Comparison of ENCODE assay signal across 1 cellular context in the genomic region with DNA sequence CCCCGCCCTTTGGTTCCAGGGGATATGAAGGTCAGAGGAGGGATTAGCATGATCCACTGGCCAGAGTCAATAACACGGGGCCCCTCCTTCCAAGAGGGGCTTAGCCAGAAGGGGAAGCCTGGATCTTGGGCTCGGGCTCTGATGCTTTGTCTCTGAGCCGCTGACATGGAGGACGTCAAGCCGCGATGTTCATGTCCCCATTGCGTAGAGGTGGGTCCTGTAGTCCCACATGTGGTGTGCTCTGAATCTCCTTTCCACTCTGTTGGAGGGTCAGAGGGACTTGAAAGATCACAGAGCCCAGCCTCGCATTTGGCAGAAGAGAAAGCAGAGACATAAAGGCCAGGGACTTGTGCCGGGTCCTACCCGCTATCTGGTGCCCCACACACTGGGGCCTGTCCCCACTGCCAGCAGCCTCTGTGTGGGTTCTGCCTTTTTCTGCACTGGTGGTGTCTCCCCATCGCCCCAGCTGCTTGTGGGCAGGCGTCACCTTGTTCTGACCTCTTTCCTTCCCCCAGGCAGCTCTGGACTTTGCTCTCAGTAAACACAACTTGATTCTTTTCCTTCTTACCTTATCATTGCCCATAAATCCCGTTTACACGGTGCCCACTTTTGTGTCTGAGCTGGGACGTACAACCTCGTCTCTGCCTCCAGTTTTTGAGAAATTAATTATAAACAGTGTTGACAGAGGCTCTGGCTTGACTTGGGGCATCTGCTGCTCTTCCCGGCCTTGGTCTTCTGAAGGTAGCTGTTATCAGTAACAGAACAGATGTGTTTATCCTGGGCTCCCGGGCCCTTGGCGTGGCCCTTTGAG.
TF ChIP-seq lines count a peak whose summit lies in the region.

No MANE protein-coding gene starts in this region.

TF ChIP-seq in HepG2, 621 proteins besides CTCF, POLR2A, EP300 and RAD21 (continued from another document and continues in another):
- TF ChIP-seq, protein P1, sequence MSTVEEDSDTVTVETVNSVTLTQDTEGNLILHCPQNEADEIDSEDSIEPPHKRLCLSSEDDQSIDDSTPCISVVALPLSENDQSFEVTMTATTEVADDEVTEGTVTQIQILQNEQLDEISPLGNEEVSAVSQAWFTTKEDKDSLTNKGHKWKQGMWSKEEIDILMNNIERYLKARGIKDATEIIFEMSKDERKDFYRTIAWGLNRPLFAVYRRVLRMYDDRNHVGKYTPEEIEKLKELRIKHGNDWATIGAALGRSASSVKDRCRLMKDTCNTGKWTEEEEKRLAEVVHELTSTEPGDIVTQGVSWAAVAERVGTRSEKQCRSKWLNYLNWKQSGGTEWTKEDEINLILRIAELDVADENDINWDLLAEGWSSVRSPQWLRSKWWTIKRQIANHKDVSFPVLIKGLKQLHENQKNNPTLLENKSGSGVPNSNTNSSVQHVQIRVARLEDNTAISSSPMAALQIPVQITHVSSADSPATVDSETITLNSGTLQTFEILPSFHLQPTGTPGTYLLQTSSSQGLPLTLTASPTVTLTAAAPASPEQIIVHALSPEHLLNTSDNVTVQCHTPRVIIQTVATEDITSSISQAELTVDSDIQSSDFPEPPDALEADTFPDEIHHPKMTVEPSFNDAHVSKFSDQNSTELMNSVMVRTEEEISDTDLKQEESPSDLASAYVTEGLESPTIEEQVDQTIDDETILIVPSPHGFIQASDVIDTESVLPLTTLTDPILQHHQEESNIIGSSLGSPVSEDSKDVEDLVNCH (CRISPR knock-in tag; IDR thresholded peaks at IDR 0.05) = no peak
- TF ChIP-seq TP53 (CRISPR knock-in tag; conservative IDR thresholded peaks at IDR 0.05) = no peak
- TF ChIP-seq, protein P2, sequence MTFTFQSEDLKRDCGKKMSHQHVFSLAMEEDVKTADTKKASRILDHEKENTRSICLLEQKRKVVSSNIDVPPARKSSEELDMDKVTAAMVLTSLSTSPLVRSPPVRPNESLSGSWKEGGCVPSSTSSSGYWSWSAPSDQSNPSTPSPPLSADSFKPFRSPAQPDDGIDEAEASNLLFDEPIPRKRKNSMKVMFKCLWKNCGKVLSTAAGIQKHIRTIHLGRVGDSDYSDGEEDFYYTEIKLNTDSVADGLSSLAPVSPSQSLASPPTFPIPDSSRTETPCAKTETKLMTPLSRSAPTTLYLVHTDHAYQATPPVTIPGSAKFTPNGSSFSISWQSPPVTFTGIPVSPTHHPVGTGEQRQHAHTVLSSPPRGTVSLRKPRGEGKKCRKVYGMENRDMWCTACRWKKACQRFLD (CRISPR knock-in tag; IDR thresholded peaks at IDR 0.05; ENCODE audit: borderline replicate concordance) = no peak
- TF ChIP-seq SOX13 (IDR thresholded peaks at IDR 0.05) = peak; percentile 41; the same call in 1 of the 2 replicates
- TF ChIP-seq SOX13 (CRISPR knock-in tag; conservative IDR thresholded peaks at IDR 0.05 in 1 of 2, IDR thresholded peaks at IDR 0.05 in 1 of 2) = peak in 1 of 2 experiments; percentile 92; a peak in 2 of 4 replicates
- TF ChIP-seq, protein P3, sequence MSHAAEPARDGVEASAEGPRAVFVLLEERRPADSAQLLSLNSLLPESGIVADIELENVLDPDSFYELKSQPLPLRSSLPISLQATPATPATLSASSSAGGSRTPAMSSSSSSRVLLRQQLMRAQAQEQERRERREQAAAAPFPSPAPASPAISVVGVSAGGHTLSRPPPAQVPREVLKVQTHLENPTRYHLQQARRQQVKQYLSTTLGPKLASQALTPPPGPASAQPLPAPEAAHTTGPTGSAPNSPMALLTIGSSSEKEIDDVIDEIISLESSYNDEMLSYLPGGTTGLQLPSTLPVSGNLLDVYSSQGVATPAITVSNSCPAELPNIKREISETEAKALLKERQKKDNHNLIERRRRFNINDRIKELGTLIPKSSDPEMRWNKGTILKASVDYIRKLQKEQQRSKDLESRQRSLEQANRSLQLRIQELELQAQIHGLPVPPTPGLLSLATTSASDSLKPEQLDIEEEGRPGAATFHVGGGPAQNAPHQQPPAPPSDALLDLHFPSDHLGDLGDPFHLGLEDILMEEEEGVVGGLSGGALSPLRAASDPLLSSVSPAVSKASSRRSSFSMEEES (CRISPR knock-in tag; IDR thresholded peaks at IDR 0.05) = peak; percentile 20; the same call in 1 of the 2 replicates
- TF ChIP-seq ZNF776 (CRISPR knock-in tag; IDR thresholded peaks at IDR 0.05) = no peak
- no peak for TF ChIP-seq TMF1 (CRISPR knock-in tag; IDR thresholded peaks at IDR 0.05; ENCODE audit: low read depth)
- TF ChIP-seq ZNF556 (CRISPR knock-in tag; IDR thresholded peaks at IDR 0.05; ENCODE audit: borderline replicate concordance) = no peak
- 0 out of 2 replicates have a peak, but pooled peaks have one; percentile 26 for TF ChIP-seq AKAP8 (CRISPR knock-in tag; IDR thresholded peaks at IDR 0.05)
- no peak for TF ChIP-seq GABPA (IDR thresholded peaks at IDR 0.05; ENCODE audit: low read depth, low read length)
- no peak for TF ChIP-seq GABPA (CRISPR knock-in tag; IDR thresholded peaks at IDR 0.05; ENCODE audit: low read depth)
- TF ChIP-seq ZNF773 (CRISPR knock-in tag; IDR thresholded peaks at IDR 0.05; ENCODE audit: borderline replicate concordance) = no peak
- no peak; the same call in 1 of the 2 replicates for TF ChIP-seq ARHGAP35 (CRISPR knock-in tag; IDR thresholded peaks at IDR 0.05; ENCODE audit: borderline replicate concordance)
- TF ChIP-seq, protein P4, sequence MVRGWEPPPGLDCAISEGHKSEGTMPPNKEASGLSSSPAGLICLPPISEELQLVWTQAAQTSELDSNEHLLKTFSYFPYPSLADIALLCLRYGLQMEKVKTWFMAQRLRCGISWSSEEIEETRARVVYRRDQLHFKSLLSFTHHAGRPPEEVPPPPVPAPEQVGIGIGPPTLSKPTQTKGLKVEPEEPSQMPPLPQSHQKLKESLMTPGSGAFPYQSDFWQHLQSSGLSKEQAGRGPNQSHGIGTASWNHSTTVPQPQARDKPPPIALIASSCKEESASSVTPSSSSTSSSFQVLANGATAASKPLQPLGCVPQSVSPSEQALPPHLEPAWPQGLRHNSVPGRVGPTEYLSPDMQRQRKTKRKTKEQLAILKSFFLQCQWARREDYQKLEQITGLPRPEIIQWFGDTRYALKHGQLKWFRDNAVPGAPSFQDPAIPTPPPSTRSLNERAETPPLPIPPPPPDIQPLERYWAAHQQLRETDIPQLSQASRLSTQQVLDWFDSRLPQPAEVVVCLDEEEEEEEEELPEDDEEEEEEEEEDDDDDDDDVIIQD (CRISPR knock-in tag; IDR thresholded peaks at IDR 0.05; ENCODE audit: low read depth) = no peak
- no peak for TF ChIP-seq ZNF546 (CRISPR knock-in tag; conservative IDR thresholded peaks at IDR 0.05)
- TF ChIP-seq ZNF782 (CRISPR knock-in tag; IDR thresholded peaks at IDR 0.05; ENCODE audit: borderline replicate concordance) = no peak
- no peak for TF ChIP-seq NCOA1 (CRISPR knock-in tag; IDR thresholded peaks at IDR 0.05)
- TF ChIP-seq ZNF329 (CRISPR knock-in tag; IDR thresholded peaks at IDR 0.05; ENCODE audit: low read depth) = no peak
- TF ChIP-seq KLF16 (CRISPR knock-in tag; IDR thresholded peaks at IDR 0.05) = peak in 1 of 2 experiments; percentile 76; a peak in 2 of 4 replicates
- no peak for TF ChIP-seq GPN1 (CRISPR knock-in tag; IDR thresholded peaks at IDR 0.05; ENCODE audit: borderline replicate concordance)
- TF ChIP-seq, protein P5, sequence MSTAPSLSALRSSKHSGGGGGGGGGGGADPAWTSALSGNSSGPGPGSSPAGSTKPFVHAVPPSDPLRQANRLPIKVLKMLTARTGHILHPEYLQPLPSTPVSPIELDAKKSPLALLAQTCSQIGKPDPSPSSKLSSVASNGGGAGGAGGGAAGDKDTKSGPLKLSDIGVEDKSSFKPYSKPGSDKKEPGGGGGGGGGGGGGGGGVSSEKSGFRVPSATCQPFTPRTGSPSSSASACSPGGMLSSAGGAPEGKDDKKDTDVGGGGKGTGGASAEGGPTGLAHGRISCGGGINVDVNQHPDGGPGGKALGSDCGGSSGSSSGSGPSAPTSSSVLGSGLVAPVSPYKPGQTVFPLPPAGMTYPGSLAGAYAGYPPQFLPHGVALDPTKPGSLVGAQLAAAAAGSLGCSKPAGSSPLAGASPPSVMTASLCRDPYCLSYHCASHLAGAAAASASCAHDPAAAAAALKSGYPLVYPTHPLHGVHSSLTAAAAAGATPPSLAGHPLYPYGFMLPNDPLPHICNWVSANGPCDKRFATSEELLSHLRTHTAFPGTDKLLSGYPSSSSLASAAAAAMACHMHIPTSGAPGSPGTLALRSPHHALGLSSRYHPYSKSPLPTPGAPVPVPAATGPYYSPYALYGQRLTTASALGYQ (CRISPR knock-in tag; IDR thresholded peaks at IDR 0.05) = no peak
- TF ChIP-seq ZBTB1 (CRISPR knock-in tag; IDR thresholded peaks at IDR 0.05; ENCODE audit: borderline replicate concordance) = no peak
- TF ChIP-seq MAFF (IDR thresholded peaks at IDR 0.05; ENCODE audit: low read depth, low read length) = no peak
- TF ChIP-seq ZNF468 (CRISPR knock-in tag; IDR thresholded peaks at IDR 0.05) = no peak
- peak; percentile 88 for TF ChIP-seq SP5 (CRISPR knock-in tag; IDR thresholded peaks at IDR 0.05; ENCODE audit: borderline replicate concordance, low read depth)
- TF ChIP-seq, protein P6, sequence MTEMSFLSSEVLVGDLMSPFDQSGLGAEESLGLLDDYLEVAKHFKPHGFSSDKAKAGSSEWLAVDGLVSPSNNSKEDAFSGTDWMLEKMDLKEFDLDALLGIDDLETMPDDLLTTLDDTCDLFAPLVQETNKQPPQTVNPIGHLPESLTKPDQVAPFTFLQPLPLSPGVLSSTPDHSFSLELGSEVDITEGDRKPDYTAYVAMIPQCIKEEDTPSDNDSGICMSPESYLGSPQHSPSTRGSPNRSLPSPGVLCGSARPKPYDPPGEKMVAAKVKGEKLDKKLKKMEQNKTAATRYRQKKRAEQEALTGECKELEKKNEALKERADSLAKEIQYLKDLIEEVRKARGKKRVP (CRISPR knock-in tag; IDR thresholded peaks at IDR 0.05) = no peak
- peak; percentile 45; the same call in 1 of the 2 replicates for TF ChIP-seq ZNF792 (CRISPR knock-in tag; IDR thresholded peaks at IDR 0.05)
- no peak for TF ChIP-seq ZNF431 (CRISPR knock-in tag; IDR thresholded peaks at IDR 0.05; ENCODE audit: borderline replicate concordance, low read depth)
- TF ChIP-seq NKX3-1 (CRISPR knock-in tag; IDR thresholded peaks at IDR 0.05) = no peak
- TF ChIP-seq SP4 (CRISPR knock-in tag; IDR thresholded peaks at IDR 0.05) = peak; percentile 52; the same call in 1 of the 2 replicates
- TF ChIP-seq TGIF2 (CRISPR knock-in tag; IDR thresholded peaks at IDR 0.05) = no peak; the same call in 1 of the 2 replicates
- TF ChIP-seq ASH2L (IDR thresholded peaks at IDR 0.05; ENCODE audit: insufficient read length, low read depth, low read length) = peak; percentile 82
- TF ChIP-seq, protein P7, sequence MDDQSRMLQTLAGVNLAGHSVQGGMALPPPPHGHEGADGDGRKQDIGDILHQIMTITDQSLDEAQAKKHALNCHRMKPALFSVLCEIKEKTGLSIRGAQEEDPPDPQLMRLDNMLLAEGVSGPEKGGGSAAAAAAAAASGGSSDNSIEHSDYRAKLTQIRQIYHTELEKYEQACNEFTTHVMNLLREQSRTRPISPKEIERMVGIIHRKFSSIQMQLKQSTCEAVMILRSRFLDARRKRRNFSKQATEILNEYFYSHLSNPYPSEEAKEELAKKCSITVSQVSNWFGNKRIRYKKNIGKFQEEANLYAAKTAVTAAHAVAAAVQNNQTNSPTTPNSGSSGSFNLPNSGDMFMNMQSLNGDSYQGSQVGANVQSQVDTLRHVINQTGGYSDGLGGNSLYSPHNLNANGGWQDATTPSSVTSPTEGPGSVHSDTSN (CRISPR knock-in tag; IDR thresholded peaks at IDR 0.05; ENCODE audit: borderline replicate concordance) = no peak
- TF ChIP-seq, protein P8, sequence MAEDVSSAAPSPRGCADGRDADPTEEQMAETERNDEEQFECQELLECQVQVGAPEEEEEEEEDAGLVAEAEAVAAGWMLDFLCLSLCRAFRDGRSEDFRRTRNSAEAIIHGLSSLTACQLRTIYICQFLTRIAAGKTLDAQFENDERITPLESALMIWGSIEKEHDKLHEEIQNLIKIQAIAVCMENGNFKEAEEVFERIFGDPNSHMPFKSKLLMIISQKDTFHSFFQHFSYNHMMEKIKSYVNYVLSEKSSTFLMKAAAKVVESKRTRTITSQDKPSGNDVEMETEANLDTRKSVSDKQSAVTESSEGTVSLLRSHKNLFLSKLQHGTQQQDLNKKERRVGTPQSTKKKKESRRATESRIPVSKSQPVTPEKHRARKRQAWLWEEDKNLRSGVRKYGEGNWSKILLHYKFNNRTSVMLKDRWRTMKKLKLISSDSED (CRISPR knock-in tag; IDR thresholded peaks at IDR 0.05) = no peak
- no peak for TF ChIP-seq CREB1 (IDR thresholded peaks at IDR 0.05)
- no peak; the same call in 1 of the 2 replicates for TF ChIP-seq CREB1 (CRISPR knock-in tag; IDR thresholded peaks at IDR 0.05)
- TF ChIP-seq, protein P9, sequence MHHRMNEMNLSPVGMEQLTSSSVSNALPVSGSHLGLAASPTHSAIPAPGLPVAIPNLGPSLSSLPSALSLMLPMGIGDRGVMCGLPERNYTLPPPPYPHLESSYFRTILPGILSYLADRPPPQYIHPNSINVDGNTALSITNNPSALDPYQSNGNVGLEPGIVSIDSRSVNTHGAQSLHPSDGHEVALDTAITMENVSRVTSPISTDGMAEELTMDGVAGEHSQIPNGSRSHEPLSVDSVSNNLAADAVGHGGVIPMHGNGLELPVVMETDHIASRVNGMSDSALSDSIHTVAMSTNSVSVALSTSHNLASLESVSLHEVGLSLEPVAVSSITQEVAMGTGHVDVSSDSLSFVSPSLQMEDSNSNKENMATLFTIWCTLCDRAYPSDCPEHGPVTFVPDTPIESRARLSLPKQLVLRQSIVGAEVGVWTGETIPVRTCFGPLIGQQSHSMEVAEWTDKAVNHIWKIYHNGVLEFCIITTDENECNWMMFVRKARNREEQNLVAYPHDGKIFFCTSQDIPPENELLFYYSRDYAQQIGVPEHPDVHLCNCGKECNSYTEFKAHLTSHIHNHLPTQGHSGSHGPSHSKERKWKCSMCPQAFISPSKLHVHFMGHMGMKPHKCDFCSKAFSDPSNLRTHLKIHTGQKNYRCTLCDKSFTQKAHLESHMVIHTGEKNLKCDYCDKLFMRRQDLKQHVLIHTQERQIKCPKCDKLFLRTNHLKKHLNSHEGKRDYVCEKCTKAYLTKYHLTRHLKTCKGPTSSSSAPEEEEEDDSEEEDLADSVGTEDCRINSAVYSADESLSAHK (CRISPR knock-in tag; IDR thresholded peaks at IDR 0.05; ENCODE audit: borderline replicate concordance) = no peak
- no peak; the same call in 1 of the 2 replicates for TF ChIP-seq HOXA3 (CRISPR knock-in tag; IDR thresholded peaks at IDR 0.05)
- TF ChIP-seq, protein P10, sequence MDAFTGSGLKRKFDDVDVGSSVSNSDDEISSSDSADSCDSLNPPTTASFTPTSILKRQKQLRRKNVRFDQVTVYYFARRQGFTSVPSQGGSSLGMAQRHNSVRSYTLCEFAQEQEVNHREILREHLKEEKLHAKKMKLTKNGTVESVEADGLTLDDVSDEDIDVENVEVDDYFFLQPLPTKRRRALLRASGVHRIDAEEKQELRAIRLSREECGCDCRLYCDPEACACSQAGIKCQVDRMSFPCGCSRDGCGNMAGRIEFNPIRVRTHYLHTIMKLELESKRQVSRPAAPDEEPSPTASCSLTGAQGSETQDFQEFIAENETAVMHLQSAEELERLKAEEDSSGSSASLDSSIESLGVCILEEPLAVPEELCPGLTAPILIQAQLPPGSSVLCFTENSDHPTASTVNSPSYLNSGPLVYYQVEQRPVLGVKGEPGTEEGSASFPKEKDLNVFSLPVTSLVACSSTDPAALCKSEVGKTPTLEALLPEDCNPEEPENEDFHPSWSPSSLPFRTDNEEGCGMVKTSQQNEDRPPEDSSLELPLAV (CRISPR knock-in tag; conservative IDR thresholded peaks at IDR 0.05; ENCODE audit: low read depth) = no peak
- peak; percentile 14; the same call in 1 of the 2 replicates for TF ChIP-seq MIER2 (CRISPR knock-in tag; IDR thresholded peaks at IDR 0.05)
